ENCODE assay signal across 36 cellular contexts in genomic region chr10:103291588-103291987, GRCh38. TPM values are rescaled to one million over a fixed set of nuclear protein-coding genes. Genes with fewer than 3 reads are reported as not detected.
"Had no signal": no experiment of that assay in that cellular context is flagged by ENCODE, and none has a peak within 500 bp of the region (broad histone marks: within the 10 kb centered on the region; RNA-seq: fewer than 3 reads in every experiment).

No MANE protein-coding gene starts in this region.

- ATAC-seq: activated CD4-positive, alpha-beta T cell treated with anti-CD3 and anti-CD28 coated beads for 36 hours; activated CD4-positive, CD25-positive, alpha-beta regulatory T cell treated with anti-CD3 and anti-CD28 coated beads, Interleukin-2, amount 50 U/mL, for 24 hours; activated CD8-positive, alpha-beta memory T cell treated with anti-CD3 and anti-CD28 coated beads, Interleukin-2, amount 10 ng/mL, durations not matched to agents 7 days and 5 days; activated CD8-positive, alpha-beta T cell treated with anti-CD3 and anti-CD28 coated beads, Interleukin-2, amount 10 ng/mL, durations not matched to agents 7 days and 5 days; activated naive CD8-positive, alpha-beta T cell treated with anti-CD3 and anti-CD28 coated beads, Interleukin-2, amount 50 U/mL, for 24 hours; T-cell; T-helper 17 cell; WTC11 had no signal

- H3K4me1 ChIP-seq: ascending aorta had no signal

- H3K27me3 ChIP-seq: ascending aorta had no signal

- H3K4me3 ChIP-seq: ascending aorta, cardiac muscle cell had no signal

- H3K27ac ChIP-seq: ascending aorta, cardiac muscle cell, WERI-Rb-1 had no signal

- DNase-seq: activated CD4-positive, alpha-beta memory T cell treated with anti-CD3 and anti-CD28 coated beads, Interleukin-2, amount 10 ng/mL, durations not matched to agents 7 days and 5 days; activated CD4-positive, alpha-beta T cell treated with anti-CD3 and anti-CD28 coated beads for 1 hour; activated CD4-positive, alpha-beta T cell treated with anti-CD3 and anti-CD28 coated beads for 36 hours; activated CD4-positive, alpha-beta T cell treated with anti-CD3 and anti-CD28 coated beads for 48 hours; activated CD4-positive, alpha-beta T cell treated with anti-CD3 and anti-CD28 coated beads, Interleukin-2, amount 10 ng/mL, durations not matched to agents 7 days and 5 days; activated CD4-positive, alpha-beta T cell treated with anti-CD3 and anti-CD28 coated beads, Interleukin-2, amount 50 U/mL, for 48 hours; activated CD4-positive, CD25-positive, alpha-beta regulatory T cell; activated CD8-positive, alpha-beta memory T cell treated with anti-CD3 and anti-CD28 coated beads for 24 hours; activated CD8-positive, alpha-beta memory T cell treated with anti-CD3 and anti-CD28 coated beads, Interleukin-2, amount 10 ng/mL, durations not matched to agents 7 days and 5 days; activated CD8-positive, alpha-beta memory T cell treated with anti-CD3 and anti-CD28 coated beads, Interleukin-2, amount 50 U/mL, for 48 hours; activated CD8-positive, alpha-beta T cell treated with anti-CD3 and anti-CD28 coated beads, Interleukin-2, amount 10 ng/mL, durations not matched to agents 7 days and 5 days; activated effector memory CD4-positive, alpha-beta T cell treated with Interleukin-2 at 50 U/mL for 16 hours; activated gamma-delta T cell; activated naive CD4-positive, alpha-beta T cell treated with anti-CD3 and anti-CD28 coated beads, Interleukin-2, amount 10 ng/mL, durations not matched to agents 7 days and 5 days; activated naive CD4-positive, alpha-beta T cell treated with Interleukin-2 at 50 U/mL for 16 hours; activated naive CD8-positive, alpha-beta T cell treated with anti-CD3 and anti-CD28 coated beads, Interleukin-2, amount 10 ng/mL, durations not matched to agents 7 days and 5 days; activated naive CD8-positive, alpha-beta T cell treated with anti-CD3 and anti-CD28 coated beads, Interleukin-2, amount 50 U/mL, for 24 hours; activated T-cell treated with anti-CD3 and anti-CD28 coated beads, Interleukin-2, amount 50 U/mL, for 24 hours; activated T-cell treated with anti-CD3 and anti-CD28 coated beads, Interleukin-2, amount 50 U/mL, for 48 hours; amygdala; anterior cingulate cortex; caudate nucleus; cerebellar nuclear complex; T-cell; T-helper 17 cell; WERI-Rb-1 had no signal

- H3K9me3 ChIP-seq: ascending aorta had no signal

- H3K36me3 ChIP-seq: ascending aorta, cardiac muscle cell had no signal

- FAIRE-seq: bronchial epithelial cell had no signal

RNA-seq across cellular contexts. Expression of gene INA, which starts 14.7 kb away (rescaled TPM):
- total RNA-seq: ascending aorta, T-cell, T-helper 17 cell had no signal

RNA-seq across cellular contexts. Expression of gene RPEL1, which starts 45.9 kb away (rescaled TPM):
- total RNA-seq: activated CD4-positive, alpha-beta T cell treated with anti-CD3 and anti-CD28 coated beads for 36 hours; activated CD4-positive, alpha-beta T cell treated with anti-CD3 and anti-CD28 coated beads, Interleukin-2, amount 10 ng/mL, durations not matched to agents 7 days and 5 days; activated CD8-positive, alpha-beta memory T cell treated with anti-CD3 and anti-CD28 coated beads, Interleukin-2, amount 10 ng/mL, durations not matched to agents 7 days and 5 days; activated naive CD8-positive, alpha-beta T cell treated with anti-CD3 and anti-CD28 coated beads, Interleukin-2, amount 10 ng/mL, durations not matched to agents 7 days and 5 days; activated T-helper 2 cell treated with anti-CD3 and anti-CD28 coated beads, Interferon-gamma antibody, Interleukin-2, Interleukin-4, amounts not matched to agents 10 μg/mL and 5 μg/mL and 100 μg/mL, durations not matched to agents 14 hours and 24 hours and 36 hours; ascending aorta; cardiac muscle cell; chondrocyte; T-cell; T-helper 1 cell treated with Interleukin-12 subunit alpha and Interleukin-12 subunit beta and Interleukin-4 antibody, amounts not matched to agents 30 ng/mL and 1 ng/mL, for 36 hours; T-helper 17 cell; T-helper 2 cell treated with Interferon-gamma antibody and Interleukin-4, amounts not matched to agents 100 ng/mL and 5 ng/mL, for 36 hours had no signal
- polyA plus RNA-seq: adipose tissue, cardiac muscle cell had no signal
